8 cellular contexts compared by ENCODE assay signal in the genomic region with DNA sequence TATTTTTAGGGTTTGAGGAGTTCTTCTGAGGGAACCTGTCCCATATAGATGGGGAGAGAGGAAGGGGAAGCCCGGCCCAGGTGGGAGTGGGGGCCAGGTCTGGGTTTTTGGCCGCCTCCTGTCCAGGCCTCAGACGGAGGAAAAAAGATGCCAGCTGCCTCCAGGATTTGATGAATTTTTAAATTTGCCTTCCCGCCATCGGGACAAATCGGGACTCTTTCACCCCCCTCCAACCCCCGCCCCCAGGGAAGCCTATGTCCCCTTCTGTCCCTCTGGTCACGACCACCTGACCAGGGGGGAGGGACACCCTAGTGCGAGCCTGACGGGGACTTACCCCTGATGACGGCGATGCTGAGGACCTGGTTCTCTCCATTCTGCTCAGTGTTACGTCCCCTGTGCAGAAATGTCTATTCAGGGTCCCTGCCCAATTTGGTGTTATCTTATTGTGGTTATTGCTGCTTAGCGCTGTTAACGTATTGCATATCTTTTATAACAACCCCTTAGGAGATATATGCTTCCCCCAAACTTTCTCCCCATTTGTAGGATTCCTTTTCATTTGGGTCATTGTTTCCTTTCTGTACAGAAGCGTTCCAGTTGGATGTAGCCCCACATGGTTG.
DNase-seq lines count a peak whose midpoint lies in the region; ATAC-seq and TF ChIP-seq lines count a peak whose summit lies in the region.

No MANE protein-coding gene starts in this region.

- no peaks in the 10 kb centered on the region for H3K36me3 Mint-ChIP-seq in neural crest cell (ENCODE audit: low read depth)

- peaks cover 48% of the 10 kb centered on the region for H3K36me3 ChIP-seq in WERI-Rb-1

- TF ChIP-seq CTCF in WERI-Rb-1 (IDR thresholded peaks at IDR 0.05; ENCODE audit: low read depth, low read length) (no peak), fibroblast of pulmonary artery (IDR thresholded peaks at IDR 0.05; ENCODE audit: low read length, missing control alignments) (no peak), neural crest cell (conservative IDR thresholded peaks at IDR 0.05) (no peak)

- DNase-seq in NCI-H2227 (lab: John Stamatoyannopoulos, UW; ENCODE audit: unreplicated experiment) (peak; percentile 1), NCI-H2227 treated with DMSO at 0.1 percent for 48 hours (lab: John Stamatoyannopoulos, UW) (no peak), WERI-Rb-1 (peak; percentile 34), fibroblast of pulmonary artery (ENCODE audit: low read depth) (peak; percentile 21), neural crest cell (ENCODE audit: low read depth, low spot score) (no peak), SIG-M5 treated with dmso at 0.1 percent for 504 hours (lab: John Stamatoyannopoulos, UW; ENCODE audit: unreplicated experiment) (no peak)

- H3K27ac ChIP-seq in WERI-Rb-1: peak overlapping the region; percentile 86

- no peaks in the 10 kb centered on the region for H3K9me3 Mint-ChIP-seq in neural crest cell

- H3K4me3 ChIP-seq in WERI-Rb-1 (ENCODE audit: low read depth, low read length) (peak overlapping the region; percentile 100), fibroblast of pulmonary artery (replicated peaks; ENCODE audit: low read depth, low read length) (peak overlapping the region; percentile 98)

- H3K27me3 Mint-ChIP-seq in neural crest cell (ENCODE audit: low read depth): no peaks in the 10 kb centered on the region

- no peaks in the 10 kb centered on the region for H3K9me3 ChIP-seq in WERI-Rb-1 (ENCODE audit: severe bottlenecking)

- no peaks in the 10 kb centered on the region for H3K27me3 ChIP-seq in WERI-Rb-1 (ENCODE audit: insufficient read depth, low read depth, severe bottlenecking)

- H3K4me3 Mint-ChIP-seq in neural crest cell: peak overlapping the region; percentile 97

- peak overlapping the region; percentile 65 for H3K27ac Mint-ChIP-seq in neural crest cell (ENCODE audit: unreplicated experiment)

- ATAC-seq in HG02943 (IDR thresholded peaks at IDR 0.05; ENCODE audit: low read depth, unreplicated experiment) (peak; percentile 10), HG03457 (IDR thresholded peaks at IDR 0.05; ENCODE audit: unreplicated experiment) (no peak)

- H3K4me1 Mint-ChIP-seq in neural crest cell: peaks cover 36% of the 10 kb centered on the region

Comparison
In these comparisons a context has a peak if more than half of its experiments do, and no peak if none do; other contexts are left out.
1. DNase-seq: peak in NCI-H2227 (single experiment), WERI-Rb-1 (single experiment) and fibroblast of pulmonary artery (single experiment); none in NCI-H2227 treated with DMSO at 0.1 percent for 48 hours (single experiment), neural crest cell (single experiment) and SIG-M5 treated with dmso at 0.1 percent for 504 hours (single experiment).